In genomic region chr16:87812200-87812656, GRCh38 we compare ENCODE assay signal across 1 cellular context.
A peak's percentile ranks its signal among the peaks of the same experiment; 100 is the strongest.
TF ChIP-seq lines count a peak whose summit lies in the region.

No MANE protein-coding gene starts in this region.

TF ChIP-seq in HepG2, 621 proteins besides CTCF, POLR2A, EP300 and RAD21 (continued from another document and continues in another):
- TF ChIP-seq, protein P1, sequence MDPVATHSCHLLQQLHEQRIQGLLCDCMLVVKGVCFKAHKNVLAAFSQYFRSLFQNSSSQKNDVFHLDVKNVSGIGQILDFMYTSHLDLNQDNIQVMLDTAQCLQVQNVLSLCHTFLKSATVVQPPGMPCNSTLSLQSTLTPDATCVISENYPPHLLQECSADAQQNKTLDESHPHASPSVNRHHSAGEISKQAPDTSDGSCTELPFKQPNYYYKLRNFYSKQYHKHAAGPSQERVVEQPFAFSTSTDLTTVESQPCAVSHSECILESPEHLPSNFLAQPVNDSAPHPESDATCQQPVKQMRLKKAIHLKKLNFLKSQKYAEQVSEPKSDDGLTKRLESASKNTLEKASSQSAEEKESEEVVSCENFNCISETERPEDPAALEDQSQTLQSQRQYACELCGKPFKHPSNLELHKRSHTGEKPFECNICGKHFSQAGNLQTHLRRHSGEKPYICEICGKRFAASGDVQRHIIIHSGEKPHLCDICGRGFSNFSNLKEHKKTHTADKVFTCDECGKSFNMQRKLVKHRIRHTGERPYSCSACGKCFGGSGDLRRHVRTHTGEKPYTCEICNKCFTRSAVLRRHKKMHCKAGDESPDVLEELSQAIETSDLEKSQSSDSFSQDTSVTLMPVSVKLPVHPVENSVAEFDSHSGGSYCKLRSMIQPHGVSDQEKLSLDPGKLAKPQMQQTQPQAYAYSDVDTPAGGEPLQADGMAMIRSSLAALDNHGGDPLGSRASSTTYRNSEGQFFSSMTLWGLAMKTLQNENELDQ (CRISPR knock-in tag; IDR thresholded peaks at IDR 0.05; ENCODE audit: borderline replicate concordance), result no peak
- TF ChIP-seq, protein P2, sequence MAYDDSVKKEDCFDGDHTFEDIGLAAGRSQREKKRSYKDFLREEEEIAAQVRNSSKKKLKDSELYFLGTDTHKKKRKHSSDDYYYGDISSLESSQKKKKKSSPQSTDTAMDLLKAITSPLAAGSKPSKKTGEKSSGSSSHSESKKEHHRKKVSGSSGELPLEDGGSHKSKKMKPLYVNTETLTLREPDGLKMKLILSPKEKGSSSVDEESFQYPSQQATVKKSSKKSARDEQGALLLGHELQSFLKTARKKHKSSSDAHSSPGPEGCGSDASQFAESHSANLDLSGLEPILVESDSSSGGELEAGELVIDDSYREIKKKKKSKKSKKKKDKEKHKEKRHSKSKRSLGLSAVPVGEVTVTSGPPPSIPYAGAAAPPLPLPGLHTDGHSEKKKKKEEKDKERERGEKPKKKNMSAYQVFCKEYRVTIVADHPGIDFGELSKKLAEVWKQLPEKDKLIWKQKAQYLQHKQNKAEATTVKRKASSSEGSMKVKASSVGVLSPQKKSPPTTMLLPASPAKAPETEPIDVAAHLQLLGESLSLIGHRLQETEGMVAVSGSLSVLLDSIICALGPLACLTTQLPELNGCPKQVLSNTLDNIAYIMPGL (CRISPR knock-in tag; IDR thresholded peaks at IDR 0.05; ENCODE audit: borderline replicate concordance in 1 of 2, low read depth in 1 of 2), result peak in 1 of 2 experiments; percentile 74; a peak in 1 of 4 replicates
- TF ChIP-seq, protein P3, sequence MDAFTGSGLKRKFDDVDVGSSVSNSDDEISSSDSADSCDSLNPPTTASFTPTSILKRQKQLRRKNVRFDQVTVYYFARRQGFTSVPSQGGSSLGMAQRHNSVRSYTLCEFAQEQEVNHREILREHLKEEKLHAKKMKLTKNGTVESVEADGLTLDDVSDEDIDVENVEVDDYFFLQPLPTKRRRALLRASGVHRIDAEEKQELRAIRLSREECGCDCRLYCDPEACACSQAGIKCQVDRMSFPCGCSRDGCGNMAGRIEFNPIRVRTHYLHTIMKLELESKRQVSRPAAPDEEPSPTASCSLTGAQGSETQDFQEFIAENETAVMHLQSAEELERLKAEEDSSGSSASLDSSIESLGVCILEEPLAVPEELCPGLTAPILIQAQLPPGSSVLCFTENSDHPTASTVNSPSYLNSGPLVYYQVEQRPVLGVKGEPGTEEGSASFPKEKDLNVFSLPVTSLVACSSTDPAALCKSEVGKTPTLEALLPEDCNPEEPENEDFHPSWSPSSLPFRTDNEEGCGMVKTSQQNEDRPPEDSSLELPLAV (CRISPR knock-in tag; conservative IDR thresholded peaks at IDR 0.05; ENCODE audit: low read depth), result no peak
- TF ChIP-seq ZNF576 (CRISPR knock-in tag; IDR thresholded peaks at IDR 0.05) (no peak), EZH2 (conservative IDR thresholded peaks at IDR 0.05; ENCODE audit: low read depth, low read length) (no peak), AGO2 (optimal IDR thresholded peaks at IDR 0.05; ENCODE audit: low read depth, low read length) (no peak), MXD4 (CRISPR knock-in tag; IDR thresholded peaks at IDR 0.05) (peak; percentile 54; the same call in 1 of the 2 replicates), SIX4 (CRISPR knock-in tag; IDR thresholded peaks at IDR 0.05) (no peak), MED1 (CRISPR knock-in tag; IDR thresholded peaks at IDR 0.05) (peak; percentile 56), PHF8 (CRISPR knock-in tag; IDR thresholded peaks at IDR 0.05) (no peak), ZNF670 (CRISPR knock-in tag; IDR thresholded peaks at IDR 0.05; ENCODE audit: borderline replicate concordance) (no peak), ISX (CRISPR knock-in tag; conservative IDR thresholded peaks at IDR 0.05) (no peak), ZNF75D (CRISPR knock-in tag; IDR thresholded peaks at IDR 0.05; ENCODE audit: borderline replicate concordance) (no peak), ZBTB2 (CRISPR knock-in tag; IDR thresholded peaks at IDR 0.05; ENCODE audit: low read depth) (no peak), ZNF232 (CRISPR knock-in tag; IDR thresholded peaks at IDR 0.05; ENCODE audit: borderline replicate concordance) (no peak), NCOR1 (IDR thresholded peaks at IDR 0.05; ENCODE audit: borderline replicate concordance, low read length) (no peak), IRX3 (CRISPR knock-in tag; IDR thresholded peaks at IDR 0.05; ENCODE audit: borderline replicate concordance, low read depth) (no peak), ZNF205 (CRISPR knock-in tag; IDR thresholded peaks at IDR 0.05) (no peak)
- TF ChIP-seq, protein P4, sequence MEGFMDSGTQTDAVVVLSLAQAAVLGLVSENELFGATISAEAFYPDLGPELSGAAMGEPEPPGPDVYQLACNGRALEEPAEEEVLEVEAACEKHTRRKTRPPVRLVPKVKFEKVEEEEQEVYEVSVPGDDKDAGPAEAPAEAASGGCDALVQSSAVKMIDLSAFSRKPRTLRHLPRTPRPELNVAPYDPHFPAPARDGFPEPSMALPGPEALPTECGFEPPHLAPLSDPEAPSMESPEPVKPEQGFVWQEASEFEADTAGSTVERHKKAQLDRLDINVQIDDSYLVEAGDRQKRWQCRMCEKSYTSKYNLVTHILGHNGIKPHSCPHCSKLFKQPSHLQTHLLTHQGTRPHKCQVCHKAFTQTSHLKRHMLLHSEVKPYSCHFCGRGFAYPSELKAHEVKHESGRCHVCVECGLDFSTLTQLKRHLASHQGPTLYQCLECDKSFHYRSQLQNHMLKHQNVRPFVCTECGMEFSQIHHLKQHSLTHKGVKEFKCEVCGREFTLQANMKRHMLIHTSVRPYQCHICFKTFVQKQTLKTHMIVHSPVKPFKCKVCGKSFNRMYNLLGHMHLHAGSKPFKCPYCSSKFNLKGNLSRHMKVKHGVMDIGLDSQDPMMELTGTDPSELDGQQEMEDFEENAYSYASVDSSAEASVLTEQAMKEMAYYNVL (CRISPR knock-in tag; IDR thresholded peaks at IDR 0.05; ENCODE audit: borderline replicate concordance), result 0 out of 2 replicates have a peak, but pooled peaks have one; percentile 35
- TF ChIP-seq, protein P5, sequence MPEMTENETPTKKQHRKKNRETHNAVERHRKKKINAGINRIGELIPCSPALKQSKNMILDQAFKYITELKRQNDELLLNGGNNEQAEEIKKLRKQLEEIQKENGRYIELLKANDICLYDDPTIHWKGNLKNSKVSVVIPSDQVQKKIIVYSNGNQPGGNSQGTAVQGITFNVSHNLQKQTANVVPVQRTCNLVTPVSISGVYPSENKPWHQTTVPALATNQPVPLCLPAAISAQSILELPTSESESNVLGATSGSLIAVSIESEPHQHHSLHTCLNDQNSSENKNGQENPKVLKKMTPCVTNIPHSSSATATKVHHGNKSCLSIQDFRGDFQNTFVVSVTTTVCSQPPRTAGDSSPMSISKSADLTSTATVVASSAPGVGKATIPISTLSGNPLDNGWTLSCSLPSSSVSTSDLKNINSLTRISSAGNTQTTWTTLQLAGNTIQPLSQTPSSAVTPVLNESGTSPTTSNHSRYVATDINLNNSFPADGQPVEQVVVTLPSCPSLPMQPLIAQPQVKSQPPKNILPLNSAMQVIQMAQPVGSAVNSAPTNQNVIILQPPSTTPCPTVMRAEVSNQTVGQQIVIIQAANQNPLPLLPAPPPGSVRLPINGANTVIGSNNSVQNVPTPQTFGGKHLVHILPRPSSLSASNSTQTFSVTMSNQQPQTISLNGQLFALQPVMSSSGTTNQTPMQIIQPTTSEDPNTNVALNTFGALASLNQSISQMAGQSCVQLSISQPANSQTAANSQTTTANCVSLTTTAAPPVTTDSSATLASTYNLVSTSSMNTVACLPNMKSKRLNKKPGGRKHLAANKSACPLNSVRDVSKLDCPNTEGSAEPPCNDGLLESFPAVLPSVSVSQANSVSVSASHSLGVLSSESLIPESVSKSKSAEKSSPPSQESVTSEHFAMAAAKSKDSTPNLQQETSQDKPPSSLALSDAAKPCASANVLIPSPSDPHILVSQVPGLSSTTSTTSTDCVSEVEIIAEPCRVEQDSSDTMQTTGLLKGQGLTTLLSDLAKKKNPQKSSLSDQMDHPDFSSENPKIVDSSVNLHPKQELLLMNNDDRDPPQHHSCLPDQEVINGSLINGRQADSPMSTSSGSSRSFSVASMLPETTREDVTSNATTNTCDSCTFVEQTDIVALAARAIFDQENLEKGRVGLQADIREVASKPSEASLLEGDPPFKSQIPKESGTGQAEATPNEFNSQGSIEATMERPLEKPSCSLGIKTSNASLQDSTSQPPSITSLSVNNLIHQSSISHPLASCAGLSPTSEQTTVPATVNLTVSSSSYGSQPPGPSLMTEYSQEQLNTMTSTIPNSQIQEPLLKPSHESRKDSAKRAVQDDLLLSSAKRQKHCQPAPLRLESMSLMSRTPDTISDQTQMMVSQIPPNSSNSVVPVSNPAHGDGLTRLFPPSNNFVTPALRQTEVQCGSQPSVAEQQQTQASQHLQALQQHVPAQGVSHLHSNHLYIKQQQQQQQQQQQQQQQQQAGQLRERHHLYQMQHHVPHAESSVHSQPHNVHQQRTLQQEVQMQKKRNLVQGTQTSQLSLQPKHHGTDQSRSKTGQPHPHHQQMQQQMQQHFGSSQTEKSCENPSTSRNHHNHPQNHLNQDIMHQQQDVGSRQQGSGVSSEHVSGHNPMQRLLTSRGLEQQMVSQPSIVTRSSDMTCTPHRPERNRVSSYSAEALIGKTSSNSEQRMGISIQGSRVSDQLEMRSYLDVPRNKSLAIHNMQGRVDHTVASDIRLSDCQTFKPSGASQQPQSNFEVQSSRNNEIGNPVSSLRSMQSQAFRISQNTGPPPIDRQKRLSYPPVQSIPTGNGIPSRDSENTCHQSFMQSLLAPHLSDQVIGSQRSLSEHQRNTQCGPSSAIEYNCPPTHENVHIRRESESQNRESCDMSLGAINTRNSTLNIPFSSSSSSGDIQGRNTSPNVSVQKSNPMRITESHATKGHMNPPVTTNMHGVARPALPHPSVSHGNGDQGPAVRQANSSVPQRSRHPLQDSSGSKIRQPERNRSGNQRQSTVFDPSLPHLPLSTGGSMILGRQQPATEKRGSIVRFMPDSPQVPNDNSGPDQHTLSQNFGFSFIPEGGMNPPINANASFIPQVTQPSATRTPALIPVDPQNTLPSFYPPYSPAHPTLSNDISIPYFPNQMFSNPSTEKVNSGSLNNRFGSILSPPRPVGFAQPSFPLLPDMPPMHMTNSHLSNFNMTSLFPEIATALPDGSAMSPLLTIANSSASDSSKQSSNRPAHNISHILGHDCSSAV (CRISPR knock-in tag; IDR thresholded peaks at IDR 0.05; ENCODE audit: borderline replicate concordance), result no peak
- TF ChIP-seq, protein P6, sequence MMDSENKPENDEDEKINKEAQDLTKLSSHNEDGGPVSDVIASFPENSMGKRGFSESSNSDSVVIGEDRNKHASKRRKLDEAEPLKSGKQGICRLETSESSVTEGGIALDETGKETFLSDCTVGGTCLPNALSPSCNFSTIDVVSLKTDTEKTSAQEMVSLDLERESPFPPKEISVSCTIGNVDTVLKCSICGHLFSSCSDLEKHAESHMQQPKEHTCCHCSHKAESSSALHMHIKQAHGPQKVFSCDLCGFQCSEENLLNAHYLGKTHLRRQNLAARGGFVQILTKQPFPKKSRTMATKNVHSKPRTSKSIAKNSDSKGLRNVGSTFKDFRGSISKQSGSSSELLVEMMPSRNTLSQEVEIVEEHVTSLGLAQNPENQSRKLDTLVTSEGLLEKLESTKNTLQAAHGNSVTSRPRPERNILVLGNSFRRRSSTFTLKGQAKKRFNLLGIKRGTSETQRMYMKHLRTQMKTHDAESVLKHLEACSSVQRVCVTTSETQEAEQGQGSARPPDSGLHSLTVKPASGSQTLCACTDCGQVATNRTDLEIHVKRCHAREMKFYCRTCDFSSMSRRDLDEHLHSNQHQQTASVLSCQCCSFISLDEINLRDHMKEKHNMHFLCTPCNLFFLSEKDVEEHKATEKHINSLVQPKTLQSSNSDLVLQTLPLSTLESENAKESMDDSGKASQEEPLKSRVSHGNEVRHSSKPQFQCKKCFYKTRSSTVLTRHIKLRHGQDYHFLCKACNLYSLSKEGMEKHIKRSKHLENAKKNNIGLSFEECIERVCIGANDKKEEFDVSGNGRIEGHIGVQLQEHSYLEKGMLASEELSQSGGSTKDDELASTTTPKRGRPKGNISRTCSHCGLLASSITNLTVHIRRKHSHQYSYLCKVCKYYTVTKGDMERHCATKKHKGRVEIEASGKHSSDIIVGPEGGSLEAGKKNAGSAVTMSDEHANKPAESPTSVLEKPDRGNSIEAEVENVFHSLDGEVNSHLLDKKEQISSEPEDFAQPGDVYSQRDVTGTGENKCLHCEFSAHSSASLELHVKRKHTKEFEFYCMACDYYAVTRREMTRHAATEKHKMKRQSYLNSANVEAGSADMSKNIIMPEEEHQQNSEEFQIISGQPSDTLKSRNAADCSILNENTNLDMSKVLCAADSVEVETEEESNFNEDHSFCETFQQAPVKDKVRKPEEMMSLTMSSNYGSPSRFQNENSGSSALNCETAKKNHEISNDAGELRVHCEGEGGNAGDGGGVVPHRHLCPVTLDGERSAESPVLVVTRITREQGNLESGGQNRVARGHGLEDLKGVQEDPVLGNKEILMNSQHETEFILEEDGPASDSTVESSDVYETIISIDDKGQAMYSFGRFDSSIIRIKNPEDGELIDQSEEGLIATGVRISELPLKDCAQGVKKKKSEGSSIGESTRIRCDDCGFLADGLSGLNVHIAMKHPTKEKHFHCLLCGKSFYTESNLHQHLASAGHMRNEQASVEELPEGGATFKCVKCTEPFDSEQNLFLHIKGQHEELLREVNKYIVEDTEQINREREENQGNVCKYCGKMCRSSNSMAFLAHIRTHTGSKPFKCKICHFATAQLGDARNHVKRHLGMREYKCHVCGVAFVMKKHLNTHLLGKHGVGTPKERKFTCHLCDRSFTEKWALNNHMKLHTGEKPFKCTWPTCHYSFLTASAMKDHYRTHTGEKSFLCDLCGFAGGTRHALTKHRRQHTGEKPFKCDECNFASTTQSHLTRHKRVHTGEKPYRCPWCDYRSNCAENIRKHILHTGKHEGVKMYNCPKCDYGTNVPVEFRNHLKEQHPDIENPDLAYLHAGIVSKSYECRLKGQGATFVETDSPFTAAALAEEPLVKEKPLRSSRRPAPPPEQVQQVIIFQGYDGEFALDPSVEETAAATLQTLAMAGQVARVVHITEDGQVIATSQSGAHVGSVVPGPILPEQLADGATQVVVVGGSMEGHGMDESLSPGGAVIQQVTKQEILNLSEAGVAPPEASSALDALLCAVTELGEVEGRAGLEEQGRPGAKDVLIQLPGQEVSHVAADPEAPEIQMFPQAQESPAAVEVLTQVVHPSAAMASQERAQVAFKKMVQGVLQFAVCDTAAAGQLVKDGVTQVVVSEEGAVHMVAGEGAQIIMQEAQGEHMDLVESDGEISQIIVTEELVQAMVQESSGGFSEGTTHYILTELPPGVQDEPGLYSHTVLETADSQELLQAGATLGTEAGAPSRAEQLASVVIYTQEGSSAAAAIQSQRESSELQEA (CRISPR knock-in tag; IDR thresholded peaks at IDR 0.05; ENCODE audit: not compliant biosample characterization), result peak; percentile 18
- TF ChIP-seq, protein P7, sequence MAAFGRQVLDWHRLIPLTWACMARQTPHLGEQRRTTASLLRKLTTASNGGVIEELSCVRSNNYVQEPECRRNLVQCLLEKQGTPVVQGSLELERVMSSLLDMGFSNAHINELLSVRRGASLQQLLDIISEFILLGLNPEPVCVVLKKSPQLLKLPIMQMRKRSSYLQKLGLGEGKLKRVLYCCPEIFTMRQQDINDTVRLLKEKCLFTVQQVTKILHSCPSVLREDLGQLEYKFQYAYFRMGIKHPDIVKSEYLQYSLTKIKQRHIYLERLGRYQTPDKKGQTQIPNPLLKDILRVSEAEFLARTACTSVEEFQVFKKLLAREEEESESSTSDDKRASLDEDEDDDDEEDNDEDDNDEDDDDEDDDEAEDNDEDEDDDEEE (CRISPR knock-in tag; IDR thresholded peaks at IDR 0.05), result no peak
